In the genomic region with DNA sequence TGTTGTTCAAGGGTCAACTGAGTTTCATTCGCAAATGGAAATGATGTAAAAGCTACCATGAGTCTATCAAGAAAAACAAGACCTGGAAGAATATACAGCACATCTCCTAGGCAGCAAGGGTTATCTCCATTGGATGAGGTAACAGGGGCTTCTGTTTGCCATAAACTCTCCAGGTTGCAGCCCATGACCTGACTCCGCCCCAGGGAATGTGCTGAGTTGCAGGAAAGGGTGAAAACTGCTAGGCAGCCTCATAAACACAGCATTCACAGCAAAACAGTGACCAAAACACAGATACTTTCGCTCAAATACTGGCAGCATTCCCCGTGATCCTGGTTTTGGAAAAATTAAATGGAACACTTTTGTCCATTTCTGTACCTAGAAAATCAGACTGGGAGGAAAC, we compare ENCODE assay signal across 24 cellular contexts.
A peak's percentile ranks its signal among the peaks of the same experiment; 100 is the strongest.
DNase-seq lines count a peak whose midpoint lies in the region; ATAC-seq and TF ChIP-seq lines count a peak whose summit lies in the region.
"Had no signal": no experiment of that assay in that cellular context is flagged by ENCODE, and none has a peak within 500 bp of the region (broad histone marks: within the 10 kb centered on the region; RNA-seq: fewer than 3 reads in every experiment).

No MANE protein-coding gene starts in this region.

- H3K4me1 ChIP-seq in HEK293 (ENCODE audit: control insufficient read depth, insufficient read depth, low read length): no peaks in the 10 kb centered on the region

- CTCF ChIA-PET in HEK293 (lab: Yijun Ruan, JAX): interaction anchor here (0.6 to 4.0 kb wide), 2 partner anchors 62 to 195 kb away, joined by 3 to 20 read pairs; no protein-coding TSS in a partner anchor

- H3K27ac ChIP-seq in HEK293 (ENCODE audit: extremely low read depth, low read depth, low read length): no peak overlapping the region

- H3K9me3 ChIP-seq in HEK293 (ENCODE audit: control insufficient read depth, insufficient read depth, low read depth, low read length): no peaks in the 10 kb centered on the region

- DNase-seq in choroid plexus epithelial cell (ENCODE audit: low read depth) (peak; percentile 13), kidney glomerular epithelial cell (lab: John Stamatoyannopoulos, UW) (peak; percentile 21), T-helper 1 cell (no peak), NCI-H146 treated with DMSO at 0.1 percent for 48 hours (lab: John Stamatoyannopoulos, UW; ENCODE audit: unreplicated experiment) (no peak), AG08395 (ENCODE audit: low spot score) (no peak)
- DNase-seq: AML-193; C1 segment of cervical spinal cord; CD8-positive, alpha-beta T cell; DMS153; GF-D8; H7; HFFc6; IMR-90; NCI-H1105; NCI-H146; NCI-H2029 treated with DMSO at 0.1 percent for 48 hours; NCI-H226; NCI-H524; NCI-H774; NK-92 treated with Interleukin-12 subunit alpha and Interleukin-12 subunit beta, amount 100 ng/mL, for 24 hours had no signal

- H3K36me3 ChIP-seq in HEK293 (ENCODE audit: control insufficient read depth in 2 of 2, insufficient read depth in 1 of 2, low read length in 2 of 2): peaks cover 68 to 83% of the 10 kb centered on the region in 2 experiments

- no peak overlapping the region for H3K4me3 ChIP-seq in HEK293 (ENCODE audit: low read depth, low read length)
- H3K4me3 ChIP-seq in choroid plexus epithelial cell (ENCODE audit: low read depth, low read length): no peak overlapping the region

- ATAC-seq in HG02678 (IDR thresholded peaks at IDR 0.05; ENCODE audit: unreplicated experiment): no peak
- ATAC-seq: CD8-positive, alpha-beta T cell; Panc1; SK-N-SH treated with all-trans-retinoic acid at 6 μM for 48 hours had no signal

- POLR2A ChIA-PET in HEK293 (lab: Yijun Ruan, JAX): interaction anchor here (0.6 kb wide), 1 partner anchor 83 kb away, joined by 3 read pairs; no protein-coding TSS in a partner anchor

- TF ChIP-seq CTCF in HEK293 (tag by site-specific recombination; IDR thresholded peaks at IDR 0.05) (no peak), choroid plexus epithelial cell (conservative IDR thresholded peaks at IDR 0.05; ENCODE audit: low read depth, low read length) (no peak)

TF ChIP-seq in HEK293, 187 proteins besides CTCF, POLR2A, EP300 and RAD21:
- TF ChIP-seq, protein P1, sequence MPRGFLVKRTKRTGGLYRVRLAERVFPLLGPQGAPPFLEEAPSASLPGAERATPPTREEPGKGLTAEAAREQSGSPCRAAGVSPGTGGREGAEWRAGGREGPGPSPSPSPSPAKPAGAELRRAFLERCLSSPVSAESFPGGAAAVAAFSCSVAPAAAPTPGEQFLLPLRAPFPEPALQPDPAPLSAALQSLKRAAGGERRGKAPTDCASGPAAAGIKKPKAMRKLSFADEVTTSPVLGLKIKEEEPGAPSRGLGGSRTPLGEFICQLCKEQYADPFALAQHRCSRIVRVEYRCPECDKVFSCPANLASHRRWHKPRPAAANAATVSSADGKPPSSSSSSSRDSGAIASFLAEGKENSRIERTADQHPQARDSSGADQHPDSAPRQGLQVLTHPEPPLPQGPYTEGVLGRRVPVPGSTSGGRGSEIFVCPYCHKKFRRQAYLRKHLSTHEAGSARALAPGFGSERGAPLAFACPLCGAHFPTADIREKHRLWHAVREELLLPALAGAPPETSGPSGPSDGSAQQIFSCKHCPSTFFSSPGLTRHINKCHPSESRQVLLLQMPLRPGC (tag by site-specific recombination; IDR thresholded peaks at IDR 0.05): no peak
- TF ChIP-seq ZIC2 (tag by site-specific recombination; IDR thresholded peaks at IDR 0.05): no peak
- 0 out of 2 replicates have a peak, but pooled peaks have one; percentile 27 for TF ChIP-seq OSR2 (tag by site-specific recombination; IDR thresholded peaks at IDR 0.05)
- TF ChIP-seq ZNF624 (tag by site-specific recombination; IDR thresholded peaks at IDR 0.05): no peak

Comparison
In these comparisons a context has a peak if more than half of its experiments do, and no peak if none do; other contexts are left out.
1. DNase-seq: peak in choroid plexus epithelial cell (single experiment) and kidney glomerular epithelial cell (single experiment); none in T-helper 1 cell (0 of 5), NCI-H146 treated with DMSO at 0.1 percent for 48 hours (single experiment) and AG08395 (single experiment).